In genomic region chr18:63779386-63779785, GRCh38 we compare ENCODE assay signal across 19 cellular contexts. TPM values are rescaled to one million over a fixed set of nuclear protein-coding genes. Genes with fewer than 3 reads are reported as not detected.
"Had no signal": no experiment of that assay in that cellular context is flagged by ENCODE, and none has a peak within 500 bp of the region (broad histone marks: within the 10 kb centered on the region; RNA-seq: fewer than 3 reads in every experiment).

No MANE protein-coding gene starts in this region.

- H3K36me3 ChIP-seq: heart left ventricle, sigmoid colon, suprapubic skin, thyroid gland, upper lobe of left lung, uterus had no signal

- H3K4me1 ChIP-seq: heart left ventricle, suprapubic skin, thyroid gland, upper lobe of left lung, uterus had no signal

- H3K27me3 ChIP-seq: heart left ventricle, sigmoid colon, suprapubic skin, thyroid gland, upper lobe of left lung, uterus had no signal

- DNase-seq: effector memory CD8-positive, alpha-beta T cell; heart left ventricle; hippocampal formation; kidney glomerular epithelial cell; natural killer cell; posterior cingulate gyrus; sigmoid colon; stimulated activated CD4-positive, alpha-beta T cell treated with anti-CD3 and anti-CD28 coated beads, Interleukin-2, amount 100 ng/mL, for 48 hours; stimulated activated naive CD4-positive, alpha-beta T cell treated with Interleukin-2 at 50 U/mL for 16 hours; thyroid gland; upper lobe of left lung; uterus had no signal

- H3K4me3 ChIP-seq: heart left ventricle, sigmoid colon, skin epidermis, suprapubic skin, thyroid gland, upper lobe of left lung, uterus had no signal

- H3K9me3 ChIP-seq: heart left ventricle, sigmoid colon, suprapubic skin, thyroid gland, upper lobe of left lung, uterus had no signal

- H3K27ac ChIP-seq: heart left ventricle, sigmoid colon, suprapubic skin, thyroid gland, upper lobe of left lung, uterus had no signal

- ATAC-seq: effector memory CD8-positive, alpha-beta T cell; heart left ventricle; natural killer cell had no signal

RNA-seq across cellular contexts. Expression of gene SERPINB7, which starts 4.2 kb away (rescaled TPM):
- total RNA-seq: frontal cortex, liver, natural killer cell, neural crest cell, osteocyte, pulmonary artery endothelial cell, sigmoid colon, thyroid gland, uterus had no signal
- polyA plus RNA-seq: heart left ventricle, liver had no signal
